Comparison of ENCODE assay signal across 19 cellular contexts in genomic region chr11:121500275-121500674, GRCh38. TPM values are rescaled to one million over a fixed set of nuclear protein-coding genes. Genes with fewer than 3 reads are reported as not detected.
DNase-seq lines count a peak whose midpoint lies in the region; ATAC-seq and TF ChIP-seq lines count a peak whose summit lies in the region.
"Had no signal": no experiment of that assay in that cellular context is flagged by ENCODE, and none has a peak within 500 bp of the region (broad histone marks: within the 10 kb centered on the region; RNA-seq: fewer than 3 reads in every experiment).

No MANE protein-coding gene starts in this region.

- CTCF ChIA-PET in CD4-positive, alpha-beta T cell (lab: Charles Lee) = no interaction called here
- CTCF ChIA-PET in CD4-positive, alpha-beta memory T cell (lab: Charles Lee; ENCODE audit: partially characterized antibody) = interaction anchor here (1.3 kb wide), 1 partner anchor 10 kb away, joined by 4 read pairs; no protein-coding TSS in a partner anchor

- peaks cover 100% of the 10 kb centered on the region for H3K36me3 Mint-ChIP-seq in CD4-positive, alpha-beta T cell (ENCODE audit: low read depth)
- H3K36me3 Mint-ChIP-seq in CD4-positive, alpha-beta memory T cell = peaks cover 85 to 90% of the 10 kb centered on the region in 2 donors
- peaks cover 93% of the 10 kb centered on the region for H3K36me3 Mint-ChIP-seq in activated T-helper 17 cell treated with anti-CD3 and anti-CD28 coated beads, Interleukin-2, amount 50 U/mL, for 72 hours (ENCODE audit: low read depth)
- H3K36me3 Mint-ChIP-seq in naive thymus-derived CD8-positive, alpha-beta T cell = peaks cover 17 to 97% (median 70%) of the 10 kb centered on the region in 3 donors

- H3K27me3 ChIP-seq in CD4-positive, alpha-beta T cell (ENCODE audit: control insufficient read depth, insufficient read depth, low read length) = no peaks in the 10 kb centered on the region
- no peaks in the 10 kb centered on the region for H3K27me3 ChIP-seq in CD4-positive, alpha-beta memory T cell (ENCODE audit: insufficient read depth, low read length)

- no peak for DNase-seq in CD4-positive, alpha-beta T cell
- no peak for DNase-seq in CD4-positive, alpha-beta memory T cell
- no peak for DNase-seq in naive thymus-derived CD8-positive, alpha-beta T cell
- DNase-seq in HUDEP-2 (lab: John Stamatoyannopoulos, UW; ENCODE audit: unreplicated experiment in 76 of 76) (no peak), OCI-M1 (lab: John Stamatoyannopoulos, UW) (no peak), NCI-H1436 treated with DMSO at 0.1 percent for 48 hours (lab: John Stamatoyannopoulos, UW) (no peak)
- DNase-seq: KBM-7, MV-4-11, NCI-H1694, NCI-H2029 treated with DMSO at 0.1 percent for 48 hours, NCI-H2227 treated with DMSO at 0.1 percent for 48 hours, NCI-H526 treated with DMSO at 0.1 percent for 48 hours, SHP77 had no signal

- H3K4me1 Mint-ChIP-seq in CD4-positive, alpha-beta T cell (ENCODE audit: low read depth) = peaks cover 55% of the 10 kb centered on the region
- peaks cover 30 to 71% (median 51%) of the 10 kb centered on the region in 4 donors for H3K4me1 Mint-ChIP-seq in CD4-positive, alpha-beta memory T cell
- H3K4me1 Mint-ChIP-seq in activated T-helper 17 cell treated with anti-CD3 and anti-CD28 coated beads, Interleukin-2, amount 50 U/mL, for 72 hours = peaks cover 40% of the 10 kb centered on the region
- peaks cover 25 to 73% (median 53%) of the 10 kb centered on the region in 4 donors for H3K4me1 Mint-ChIP-seq in naive thymus-derived CD8-positive, alpha-beta T cell

- H3K27ac ChIP-seq in CD4-positive, alpha-beta T cell (ENCODE audit: low read depth, low read length) = no peak overlapping the region
- H3K27ac ChIP-seq in CD4-positive, alpha-beta memory T cell (ENCODE audit: low read depth, low read length) = no peak overlapping the region
- H3K27ac ChIP-seq: C4-2B, RWPE1 had no signal

- peaks cover 44% of the 10 kb centered on the region for H3K36me3 ChIP-seq in CD4-positive, alpha-beta memory T cell (ENCODE audit: insufficient read depth, low read length)

- intact Hi-C loops in CD4-positive, alpha-beta T cell (cut with DNase I, micrococcal nuclease) = no loop called here
- intact Hi-C loops in CD4-positive, alpha-beta memory T cell (cut with micrococcal nuclease) = no loop called here

- H3K9me3 ChIP-seq in CD4-positive, alpha-beta T cell (ENCODE audit: control insufficient read depth, low read length) = no peaks in the 10 kb centered on the region
- no peaks in the 10 kb centered on the region for H3K9me3 ChIP-seq in CD4-positive, alpha-beta memory T cell (ENCODE audit: control insufficient read depth in 1 of 2, low read length in 2 of 2)

- no peak overlapping the region for H3K4me3 ChIP-seq in CD4-positive, alpha-beta memory T cell (ENCODE audit: low read length in 2 of 2)

- peaks cover 11% of the 10 kb centered on the region for H3K4me1 ChIP-seq in CD4-positive, alpha-beta memory T cell (ENCODE audit: insufficient read depth, low read length)

- peak overlapping the region; percentile 62 for H3K27ac Mint-ChIP-seq in CD4-positive, alpha-beta T cell
- peak overlapping the region in 4 of 7 donors; percentile 3 to 84 (median 26) for H3K27ac Mint-ChIP-seq in CD4-positive, alpha-beta memory T cell
- peak overlapping the region; percentile 51 for H3K27ac Mint-ChIP-seq in activated T-helper 17 cell treated with anti-CD3 and anti-CD28 coated beads, Interleukin-2, amount 50 U/mL, for 72 hours
- peak overlapping the region in 9 of 10 donors; percentile 6 to 89 (median 61) for H3K27ac Mint-ChIP-seq in naive thymus-derived CD8-positive, alpha-beta T cell
- H3K27ac Mint-ChIP-seq: B cell had no signal

- H3K9me3 Mint-ChIP-seq in CD4-positive, alpha-beta T cell = peaks cover 3% of the 10 kb centered on the region
- peaks cover 0 to 9% (median 1%) of the 10 kb centered on the region in 8 donors for H3K9me3 Mint-ChIP-seq in CD4-positive, alpha-beta memory T cell
- peaks cover 4% of the 10 kb centered on the region for H3K9me3 Mint-ChIP-seq in activated T-helper 17 cell treated with anti-CD3 and anti-CD28 coated beads, Interleukin-2, amount 50 U/mL, for 72 hours
- H3K9me3 Mint-ChIP-seq in naive thymus-derived CD8-positive, alpha-beta T cell = peaks cover 0 to 12% (median 9%) of the 10 kb centered on the region in 9 donors

- TF ChIP-seq CTCF in CD4-positive, alpha-beta T cell (IDR thresholded peaks at IDR 0.05) = no peak

- ATAC-seq in CD4-positive, alpha-beta T cell (ENCODE audit: poor library complexity) = no peak
- ATAC-seq in activated T-helper 17 cell treated with anti-CD3 and anti-CD28 coated beads, Interleukin-2, amount 50 U/mL, for 72 hours (replicated peaks) = no peak
- ATAC-seq in naive thymus-derived CD8-positive, alpha-beta T cell = no peak
- ATAC-seq in HG03469 (IDR thresholded peaks at IDR 0.05; ENCODE audit: unreplicated experiment) = no peak
- ATAC-seq: Panc1 had no signal

- H3K27me3 Mint-ChIP-seq in CD4-positive, alpha-beta T cell = no peaks in the 10 kb centered on the region
- H3K27me3 Mint-ChIP-seq in CD4-positive, alpha-beta memory T cell = no peaks in the 10 kb centered on the region
- no peaks in the 10 kb centered on the region for H3K27me3 Mint-ChIP-seq in activated T-helper 17 cell treated with anti-CD3 and anti-CD28 coated beads, Interleukin-2, amount 50 U/mL, for 72 hours
- H3K27me3 Mint-ChIP-seq in naive thymus-derived CD8-positive, alpha-beta T cell = no peaks in the 10 kb centered on the region
- H3K27me3 Mint-ChIP-seq: B cell had no signal

- H3K4me3 Mint-ChIP-seq in CD4-positive, alpha-beta T cell = no peak overlapping the region
- H3K4me3 Mint-ChIP-seq in CD4-positive, alpha-beta memory T cell = no peak overlapping the region
- no peak overlapping the region for H3K4me3 Mint-ChIP-seq in activated T-helper 17 cell treated with anti-CD3 and anti-CD28 coated beads, Interleukin-2, amount 50 U/mL, for 72 hours
- H3K4me3 Mint-ChIP-seq in naive thymus-derived CD8-positive, alpha-beta T cell = no peak overlapping the region
- H3K4me3 Mint-ChIP-seq: B cell had no signal

- POLR2A ChIA-PET in CD4-positive, alpha-beta T cell (lab: Charles Lee) = interaction anchor here (1.4 kb wide), 1 partner anchor 12 kb away, joined by 3 read pairs; no protein-coding TSS in a partner anchor
- POLR2A ChIA-PET in CD4-positive, alpha-beta memory T cell (lab: Charles Lee; ENCODE audit: partially characterized antibody) = interaction anchor here (1.0 to 1.4 kb wide), 2 partner anchors 32 to 50 kb away, joined by 4 read pairs; no protein-coding TSS in a partner anchor
- POLR2A ChIA-PET in naive thymus-derived CD8-positive, alpha-beta T cell (lab: Charles Lee) = interaction anchor here (1.1 to 1.9 kb wide), 2 partner anchors 8 to 49 kb away, joined by 4 to 8 read pairs; no protein-coding TSS in a partner anchor

RNA-seq across cellular contexts. Expression of gene SORL1, which starts 48.2 kb away (rescaled TPM):
- total RNA-seq in CD4-positive, alpha-beta T cell = 100 to 1,000 TPM; 235 to 241 TPM
- total RNA-seq in CD4-positive, alpha-beta memory T cell = 100 to 1,000 TPM; 610 to 660 TPM
- polyA plus RNA-seq in CD4-positive, alpha-beta memory T cell = 100 to 1,000 TPM; 159 to 283 TPM
- total RNA-seq in activated T-helper 17 cell treated with anti-CD3 and anti-CD28 coated beads, Interleukin-2, amount 50 U/mL, for 72 hours = 10 to 100 TPM; 47.1 to 98.5 TPM
- 100 to 1,000 TPM; 414 to 419 TPM for total RNA-seq in naive thymus-derived CD8-positive, alpha-beta T cell
- polyA plus RNA-seq in naive thymus-derived CD8-positive, alpha-beta T cell = 100 to 1,000 TPM; 157 to 230 (median 158) TPM
